Comparison of ENCODE assay signal across 19 cellular contexts in genomic region chr16:88511911-88512310, GRCh38. TPM values are rescaled to one million over a fixed set of nuclear protein-coding genes. Genes with fewer than 3 reads are reported as not detected.
A peak's percentile ranks its signal among the peaks of the same experiment; 100 is the strongest.
DNase-seq lines count a peak whose midpoint lies in the region; TF ChIP-seq lines count a peak whose summit lies in the region.
"Had no signal": no experiment of that assay in that cellular context is flagged by ENCODE, and none has a peak within 500 bp of the region (broad histone marks: within the 10 kb centered on the region; RNA-seq: fewer than 3 reads in every experiment).

No MANE protein-coding gene starts in this region.

- peak overlapping the region; percentile 6 for H4K8ac ChIP-seq in neuronal stem cell (ENCODE audit: low read depth, low read length)

- H3K4me3 ChIP-seq in Caco-2 (ENCODE audit: low read depth, low read length) = no peak overlapping the region
- no peak overlapping the region for H3K4me3 ChIP-seq in neuronal stem cell (ENCODE audit: low read length in 2 of 2)
- no peak overlapping the region for H3K4me3 ChIP-seq in brain microvascular endothelial cell (ENCODE audit: low read depth, low read length)
- H3K4me3 ChIP-seq: BLaER1 had no signal

- CTCF ChIA-PET in Caco-2 (lab: Charles Lee) = no interaction called here

- H3K23ac ChIP-seq in neuronal stem cell (ENCODE audit: low read depth, low read length, poor library complexity) = no peak overlapping the region

- H3K4me1 ChIP-seq in Caco-2 = peaks cover 56% of the 10 kb centered on the region
- H3K4me1 ChIP-seq in neuronal stem cell (ENCODE audit: control insufficient read depth in 2 of 2, insufficient read depth in 1 of 2, low read depth in 1 of 2, low read length in 2 of 2) = peaks cover 15 to 25% of the 10 kb centered on the region in 2 donors

- no peak overlapping the region for H3K4me2 ChIP-seq in neuronal stem cell (ENCODE audit: insufficient read depth, low read length, poor library complexity, severe bottlenecking)
- H3K4me2 ChIP-seq: BLaER1 had no signal

- peaks cover 5% of the 10 kb centered on the region for H3K9me3 Mint-ChIP-seq in Caco-2 (ENCODE audit: unreplicated experiment)
- H3K9me3 Mint-ChIP-seq in activated naive CD8-positive, alpha-beta T cell treated with anti-CD3 and anti-CD28 coated beads for 36 hours = no peaks in the 10 kb centered on the region
- H3K9me3 Mint-ChIP-seq: CD14-positive monocyte; CD4-positive, CD25-positive, alpha-beta regulatory T cell had no signal

- POLR2A ChIA-PET in Caco-2 (lab: Charles Lee) = no interaction called here

- no TSS peak for BruUV-seq in Caco-2 (replicated peaks; lab: Mats Ljungman, UMichigan)

- H3K9me3 ChIP-seq in Caco-2 = no peaks in the 10 kb centered on the region
- no peaks in the 10 kb centered on the region for H3K9me3 ChIP-seq in neuronal stem cell (replicated peaks in 1 of 2; ENCODE audit: control insufficient read depth in 2 of 2, insufficient read depth in 1 of 2, low read depth in 1 of 2, low read length in 2 of 2)
- H3K9me3 ChIP-seq: BE2C, BLaER1 had no signal

- H2BK12ac ChIP-seq in neuronal stem cell (ENCODE audit: low read length) = no peak overlapping the region

- H3K27ac ChIP-seq in neuronal stem cell (replicated peaks; ENCODE audit: low read length) (no peak overlapping the region), brain microvascular endothelial cell (no peak overlapping the region)
- H3K27ac ChIP-seq: BLaER1 had no signal

- H3K36me3 ChIP-seq in Caco-2 (ENCODE audit: control insufficient read depth, insufficient read depth, low read length) = peaks cover 7% of the 10 kb centered on the region
- no peaks in the 10 kb centered on the region for H3K36me3 ChIP-seq in neuronal stem cell (replicated peaks in 1 of 2; ENCODE audit: control insufficient read depth in 2 of 2, insufficient read depth in 2 of 2, low read length in 2 of 2)
- H3K36me3 ChIP-seq in brain microvascular endothelial cell (replicated peaks) = no peaks in the 10 kb centered on the region
- H3K36me3 ChIP-seq: BE2C had no signal

- H3K79me1 ChIP-seq in neuronal stem cell (ENCODE audit: low read depth, low read length) = no peaks in the 10 kb centered on the region

- no peak overlapping the region for H2BK5ac ChIP-seq in neuronal stem cell (ENCODE audit: low read length)

- no peaks in the 10 kb centered on the region for H3K27me3 ChIP-seq in Caco-2 (replicated peaks; ENCODE audit: control insufficient read depth, insufficient read depth, low read length)
- no peaks in the 10 kb centered on the region for H3K27me3 ChIP-seq in neuronal stem cell (ENCODE audit: control insufficient read depth in 3 of 3, insufficient read depth in 3 of 3, low read depth in 1 of 3, low read length in 3 of 3)
- no peaks in the 10 kb centered on the region for H3K27me3 ChIP-seq in brain microvascular endothelial cell (replicated peaks)
- H3K27me3 ChIP-seq: BE2C, BLaER1 had no signal

- no peak overlapping the region for H3K18ac ChIP-seq in neuronal stem cell (ENCODE audit: low read length)

- no peak overlapping the region for H2AFZ ChIP-seq in neuronal stem cell (ENCODE audit: low read length)

- DNase-seq in Caco-2 (no peak), HUDEP-2 (lab: John Stamatoyannopoulos, UW; ENCODE audit: unreplicated experiment in 76 of 76) (peak in 56 of 76 experiments; percentile 12 to 91 (median 53)), neuronal stem cell (ENCODE audit: low spot score) (no peak), brain microvascular endothelial cell (no peak), NCI-H446 (lab: John Stamatoyannopoulos, UW) (no peak)
- DNase-seq in activated naive CD8-positive, alpha-beta T cell treated with anti-CD3 and anti-CD28 coated beads for 36 hours = no peak
- DNase-seq: 8988T; ACHN; BE2C; C1 segment of cervical spinal cord; Calu3; CD4-positive, alpha-beta memory T cell; CD4-positive, CD25-positive, alpha-beta regulatory T cell; CD8-positive, alpha-beta memory T cell; COR-L47; DMS79 treated with DMSO at 0.1 percent for 48 hours; GF-D8 had no signal

- peaks cover 19% of the 10 kb centered on the region for H3K4me1 Mint-ChIP-seq in Caco-2 (ENCODE audit: low read depth, unreplicated experiment)
- H3K4me1 Mint-ChIP-seq in activated naive CD8-positive, alpha-beta T cell treated with anti-CD3 and anti-CD28 coated beads for 36 hours = no peaks in the 10 kb centered on the region
- H3K4me1 Mint-ChIP-seq: CD14-positive monocyte; CD4-positive, alpha-beta memory T cell; CD4-positive, CD25-positive, alpha-beta regulatory T cell; CD8-positive, alpha-beta memory T cell had no signal

- peaks cover 43% of the 10 kb centered on the region for H3K36me3 Mint-ChIP-seq in Caco-2 (ENCODE audit: insufficient read depth, unreplicated experiment)
- H3K36me3 Mint-ChIP-seq in activated naive CD8-positive, alpha-beta T cell treated with anti-CD3 and anti-CD28 coated beads for 36 hours = peaks cover 3% of the 10 kb centered on the region
- H3K36me3 Mint-ChIP-seq: CD14-positive monocyte had no signal

- H3K27ac Mint-ChIP-seq in Caco-2 (ENCODE audit: unreplicated experiment) = peak overlapping the region; percentile 11
- H3K27ac Mint-ChIP-seq in activated naive CD8-positive, alpha-beta T cell treated with anti-CD3 and anti-CD28 coated beads for 36 hours = no peak overlapping the region
- H3K27ac Mint-ChIP-seq: CD14-positive monocyte; CD4-positive, alpha-beta memory T cell had no signal

- intact Hi-C loops in Caco-2 (cut with micrococcal nuclease; ENCODE audit: unreplicated experiment) = no loop called here

- H2BK120ac ChIP-seq in neuronal stem cell (ENCODE audit: low read depth, low read length) = peak overlapping the region; percentile 61

- H3K4ac ChIP-seq in neuronal stem cell (ENCODE audit: low read length) = no peak overlapping the region

- no CpG with 5 or more reads among the region's 14 CpGs for WGBS in neuronal stem cell (ENCODE audit: extremely low coverage in 2 of 2, insufficient read length in 2 of 2, insufficient replicate concordance in 1 of 2), 2 donors

- TF ChIP-seq CTCF in Caco-2 (IDR thresholded peaks at IDR 0.05; ENCODE audit: insufficient read depth in 1 of 2, low read depth in 1 of 2, low read length in 1 of 2, severe bottlenecking in 1 of 2, unreplicated experiment in 1 of 2) = no peak
- no peak for TF ChIP-seq CTCF in brain microvascular endothelial cell (IDR thresholded peaks at IDR 0.05; ENCODE audit: low read depth, low read length, missing control alignments)

- H2BK15ac ChIP-seq in neuronal stem cell (ENCODE audit: low read length) = no peak overlapping the region

- no peak overlapping the region for H4K91ac ChIP-seq in neuronal stem cell (ENCODE audit: low read depth, low read length, poor library complexity)

- no peak overlapping the region for H3K4me3 Mint-ChIP-seq in Caco-2 (ENCODE audit: unreplicated experiment)
- H3K4me3 Mint-ChIP-seq in activated naive CD8-positive, alpha-beta T cell treated with anti-CD3 and anti-CD28 coated beads for 36 hours = no peak overlapping the region
- H3K4me3 Mint-ChIP-seq: CD14-positive monocyte; CD4-positive, CD25-positive, alpha-beta regulatory T cell; CD8-positive, alpha-beta memory T cell had no signal

- in situ Hi-C loops in brain microvascular endothelial cell (cut with HindIII; ENCODE audit: low pct_ligation_motif_present, low sequenced_read_pairs) = no loop called here

- peak overlapping the region; percentile 50 for H3K9ac ChIP-seq in neuronal stem cell (ENCODE audit: low read depth, low read length, poor library complexity)
- H3K9ac ChIP-seq: BLaER1 had no signal

- no peak overlapping the region for H2AK5ac ChIP-seq in neuronal stem cell (ENCODE audit: low read depth, low read length)

- H3K27me3 Mint-ChIP-seq in Caco-2 (ENCODE audit: insufficient read depth, unreplicated experiment) = no peaks in the 10 kb centered on the region
- no peaks in the 10 kb centered on the region for H3K27me3 Mint-ChIP-seq in activated naive CD8-positive, alpha-beta T cell treated with anti-CD3 and anti-CD28 coated beads for 36 hours
- H3K27me3 Mint-ChIP-seq: CD4-positive, alpha-beta memory T cell; CD4-positive, CD25-positive, alpha-beta regulatory T cell; CD8-positive, alpha-beta memory T cell had no signal

- H3K14ac ChIP-seq in neuronal stem cell (ENCODE audit: low read length) = no peak overlapping the region

RNA-seq across cellular contexts. Expression of gene ZC3H18, which starts 58.3 kb away (rescaled TPM):
- 82.0 and 91.9 TPM in 2 replicates for total RNA-seq in Caco-2 (2022)
- polyA plus RNA-seq in neuronal stem cell (2013, experiment 1 of 2) = 48.7 TPM
- polyA plus RNA-seq in neuronal stem cell (2013, experiment 2 of 2) = 49.9 TPM
- total RNA-seq in activated naive CD8-positive, alpha-beta T cell treated with anti-CD3 and anti-CD28 coated beads for 36 hours = 10 to 100 TPM; 84.3 to 86.8 TPM

RNA-seq across cellular contexts. Expression of gene ZFPM1, which starts 58.8 kb away (rescaled TPM):
- total RNA-seq in Caco-2 (2022) = 24.1 and 25.9 TPM in 2 replicates
- polyA plus RNA-seq in neuronal stem cell (2013, experiment 1 of 2) = 3.8 TPM
- polyA plus RNA-seq in neuronal stem cell (2013, experiment 2 of 2) = 4.0 TPM
- 1 to 10 TPM; 6.7 to 6.9 TPM for total RNA-seq in activated naive CD8-positive, alpha-beta T cell treated with anti-CD3 and anti-CD28 coated beads for 36 hours

Comparison
In these comparisons a context has a peak if more than half of its experiments do, and no peak if none do; other contexts are left out.
1. DNase-seq: peak in HUDEP-2 (56 of 76); none in Caco-2 (0 of 2), neuronal stem cell (single experiment), activated naive CD8-positive, alpha-beta T cell treated with anti-CD3 and anti-CD28 coated beads for 36 hours (single experiment), brain microvascular endothelial cell (single experiment) and NCI-H446 (0 of 2).